Comparison of ENCODE assay signal across 1 cellular context in the genomic region with DNA sequence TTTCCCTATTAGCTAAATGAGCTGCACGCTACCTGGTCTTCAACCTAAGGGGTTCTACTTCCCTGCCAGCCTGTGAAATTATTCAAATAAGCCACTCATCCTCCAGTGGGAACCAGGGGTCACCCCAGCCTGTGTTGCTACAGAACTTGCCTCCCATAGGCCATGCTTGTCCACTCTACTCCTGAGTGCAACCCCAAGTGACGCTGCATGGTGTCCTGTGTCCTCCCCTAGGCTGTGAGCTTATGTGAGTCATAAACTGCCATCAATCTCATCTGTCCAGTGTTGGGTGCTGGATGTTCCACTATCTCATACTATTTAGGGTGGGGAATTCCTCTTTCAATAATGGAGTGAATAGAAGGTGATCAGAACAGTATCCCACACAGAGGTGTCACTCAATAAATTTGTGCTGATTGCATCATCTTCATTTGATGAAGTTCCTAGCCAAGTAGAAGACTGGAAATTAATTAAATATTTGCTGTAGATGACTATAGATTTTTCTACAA.
TF ChIP-seq lines count a peak whose summit lies in the region.

No MANE protein-coding gene starts in this region.

TF ChIP-seq in K562, 482 proteins besides CTCF, POLR2A, EP300 and RAD21 (continued from another document):
- TF ChIP-seq NR2C1 (IDR thresholded peaks at IDR 0.05): peak; percentile 43; the same call in 1 of the 2 replicates
- TF ChIP-seq NR2C1 (tag; IDR thresholded peaks at IDR 0.05): peak; percentile 70
- TF ChIP-seq ZFX (CRISPR knock-in tag; IDR thresholded peaks at IDR 0.05): peak; percentile 65
- peak; percentile 44; the same call in 1 of the 2 replicates for TF ChIP-seq SMAD3 (CRISPR knock-in tag; conservative IDR thresholded peaks at IDR 0.05)
- TF ChIP-seq, protein P1, sequence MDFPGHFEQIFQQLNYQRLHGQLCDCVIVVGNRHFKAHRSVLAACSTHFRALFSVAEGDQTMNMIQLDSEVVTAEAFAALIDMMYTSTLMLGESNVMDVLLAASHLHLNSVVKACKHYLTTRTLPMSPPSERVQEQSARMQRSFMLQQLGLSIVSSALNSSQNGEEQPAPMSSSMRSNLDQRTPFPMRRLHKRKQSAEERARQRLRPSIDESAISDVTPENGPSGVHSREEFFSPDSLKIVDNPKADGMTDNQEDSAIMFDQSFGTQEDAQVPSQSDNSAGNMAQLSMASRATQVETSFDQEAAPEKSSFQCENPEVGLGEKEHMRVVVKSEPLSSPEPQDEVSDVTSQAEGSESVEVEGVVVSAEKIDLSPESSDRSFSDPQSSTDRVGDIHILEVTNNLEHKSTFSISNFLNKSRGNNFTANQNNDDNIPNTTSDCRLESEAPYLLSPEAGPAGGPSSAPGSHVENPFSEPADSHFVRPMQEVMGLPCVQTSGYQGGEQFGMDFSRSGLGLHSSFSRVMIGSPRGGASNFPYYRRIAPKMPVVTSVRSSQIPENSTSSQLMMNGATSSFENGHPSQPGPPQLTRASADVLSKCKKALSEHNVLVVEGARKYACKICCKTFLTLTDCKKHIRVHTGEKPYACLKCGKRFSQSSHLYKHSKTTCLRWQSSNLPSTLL (IDR thresholded peaks at IDR 0.05): no peak
- TF ChIP-seq CBX5 (IDR thresholded peaks at IDR 0.05; ENCODE audit: borderline replicate concordance, low read depth): no peak
- peak; percentile 68; the same call in 1 of the 2 replicates for TF ChIP-seq LEF1 (IDR thresholded peaks at IDR 0.05)
- TF ChIP-seq, protein P2, sequence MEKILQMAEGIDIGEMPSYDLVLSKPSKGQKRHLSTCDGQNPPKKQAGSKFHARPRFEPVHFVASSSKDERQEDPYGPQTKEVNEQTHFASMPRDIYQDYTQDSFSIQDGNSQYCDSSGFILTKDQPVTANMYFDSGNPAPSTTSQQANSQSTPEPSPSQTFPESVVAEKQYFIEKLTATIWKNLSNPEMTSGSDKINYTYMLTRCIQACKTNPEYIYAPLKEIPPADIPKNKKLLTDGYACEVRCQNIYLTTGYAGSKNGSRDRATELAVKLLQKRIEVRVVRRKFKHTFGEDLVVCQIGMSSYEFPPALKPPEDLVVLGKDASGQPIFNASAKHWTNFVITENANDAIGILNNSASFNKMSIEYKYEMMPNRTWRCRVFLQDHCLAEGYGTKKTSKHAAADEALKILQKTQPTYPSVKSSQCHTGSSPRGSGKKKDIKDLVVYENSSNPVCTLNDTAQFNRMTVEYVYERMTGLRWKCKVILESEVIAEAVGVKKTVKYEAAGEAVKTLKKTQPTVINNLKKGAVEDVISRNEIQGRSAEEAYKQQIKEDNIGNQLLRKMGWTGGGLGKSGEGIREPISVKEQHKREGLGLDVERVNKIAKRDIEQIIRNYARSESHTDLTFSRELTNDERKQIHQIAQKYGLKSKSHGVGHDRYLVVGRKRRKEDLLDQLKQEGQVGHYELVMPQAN (IDR thresholded peaks at IDR 0.05; ENCODE audit: borderline replicate concordance): no peak
- peak; percentile 52; the same call in 1 of the 2 replicates for TF ChIP-seq MYC (IDR thresholded peaks at IDR 0.05; ENCODE audit: low read depth, low read length)
- no peak for TF ChIP-seq MYC (CRISPR knock-in tag; IDR thresholded peaks at IDR 0.05; ENCODE audit: borderline replicate concordance, low read depth)
- no peak for TF ChIP-seq FOXA3 (CRISPR knock-in tag; conservative IDR thresholded peaks at IDR 0.05 in 1 of 2, IDR thresholded peaks at IDR 0.05 in 1 of 2)
- no peak for TF ChIP-seq RBM34 (IDR thresholded peaks at IDR 0.05; ENCODE audit: borderline replicate concordance, insufficient read depth, low read length)
- no peak for TF ChIP-seq RAD51 (IDR thresholded peaks at IDR 0.05; ENCODE audit: borderline replicate concordance, low read depth)
- TF ChIP-seq, protein P3, sequence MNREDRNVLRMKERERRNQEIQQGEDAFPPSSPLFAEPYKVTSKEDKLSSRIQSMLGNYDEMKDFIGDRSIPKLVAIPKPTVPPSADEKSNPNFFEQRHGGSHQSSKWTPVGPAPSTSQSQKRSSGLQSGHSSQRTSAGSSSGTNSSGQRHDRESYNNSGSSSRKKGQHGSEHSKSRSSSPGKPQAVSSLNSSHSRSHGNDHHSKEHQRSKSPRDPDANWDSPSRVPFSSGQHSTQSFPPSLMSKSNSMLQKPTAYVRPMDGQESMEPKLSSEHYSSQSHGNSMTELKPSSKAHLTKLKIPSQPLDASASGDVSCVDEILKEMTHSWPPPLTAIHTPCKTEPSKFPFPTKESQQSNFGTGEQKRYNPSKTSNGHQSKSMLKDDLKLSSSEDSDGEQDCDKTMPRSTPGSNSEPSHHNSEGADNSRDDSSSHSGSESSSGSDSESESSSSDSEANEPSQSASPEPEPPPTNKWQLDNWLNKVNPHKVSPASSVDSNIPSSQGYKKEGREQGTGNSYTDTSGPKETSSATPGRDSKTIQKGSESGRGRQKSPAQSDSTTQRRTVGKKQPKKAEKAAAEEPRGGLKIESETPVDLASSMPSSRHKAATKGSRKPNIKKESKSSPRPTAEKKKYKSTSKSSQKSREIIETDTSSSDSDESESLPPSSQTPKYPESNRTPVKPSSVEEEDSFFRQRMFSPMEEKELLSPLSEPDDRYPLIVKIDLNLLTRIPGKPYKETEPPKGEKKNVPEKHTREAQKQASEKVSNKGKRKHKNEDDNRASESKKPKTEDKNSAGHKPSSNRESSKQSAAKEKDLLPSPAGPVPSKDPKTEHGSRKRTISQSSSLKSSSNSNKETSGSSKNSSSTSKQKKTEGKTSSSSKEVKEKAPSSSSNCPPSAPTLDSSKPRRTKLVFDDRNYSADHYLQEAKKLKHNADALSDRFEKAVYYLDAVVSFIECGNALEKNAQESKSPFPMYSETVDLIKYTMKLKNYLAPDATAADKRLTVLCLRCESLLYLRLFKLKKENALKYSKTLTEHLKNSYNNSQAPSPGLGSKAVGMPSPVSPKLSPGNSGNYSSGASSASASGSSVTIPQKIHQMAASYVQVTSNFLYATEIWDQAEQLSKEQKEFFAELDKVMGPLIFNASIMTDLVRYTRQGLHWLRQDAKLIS (CRISPR knock-in tag; IDR thresholded peaks at IDR 0.05): peak; percentile 66; the same call in 1 of the 2 replicates
- TF ChIP-seq STAT5A (IDR thresholded peaks at IDR 0.05; ENCODE audit: borderline replicate concordance, low read length): peak; percentile 25; the same call in 1 of the 2 replicates
- TF ChIP-seq, protein P4, sequence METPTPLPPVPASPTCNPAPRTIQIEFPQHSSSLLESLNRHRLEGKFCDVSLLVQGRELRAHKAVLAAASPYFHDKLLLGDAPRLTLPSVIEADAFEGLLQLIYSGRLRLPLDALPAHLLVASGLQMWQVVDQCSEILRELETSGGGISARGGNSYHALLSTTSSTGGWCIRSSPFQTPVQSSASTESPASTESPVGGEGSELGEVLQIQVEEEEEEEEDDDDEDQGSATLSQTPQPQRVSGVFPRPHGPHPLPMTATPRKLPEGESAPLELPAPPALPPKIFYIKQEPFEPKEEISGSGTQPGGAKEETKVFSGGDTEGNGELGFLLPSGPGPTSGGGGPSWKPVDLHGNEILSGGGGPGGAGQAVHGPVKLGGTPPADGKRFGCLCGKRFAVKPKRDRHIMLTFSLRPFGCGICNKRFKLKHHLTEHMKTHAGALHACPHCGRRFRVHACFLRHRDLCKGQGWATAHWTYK (CRISPR knock-in tag; IDR thresholded peaks at IDR 0.05): peak; percentile 41; the same call in 1 of the 2 replicates
- TF ChIP-seq OTX1 (CRISPR knock-in tag; IDR thresholded peaks at IDR 0.05): no peak
- TF ChIP-seq, protein P5, sequence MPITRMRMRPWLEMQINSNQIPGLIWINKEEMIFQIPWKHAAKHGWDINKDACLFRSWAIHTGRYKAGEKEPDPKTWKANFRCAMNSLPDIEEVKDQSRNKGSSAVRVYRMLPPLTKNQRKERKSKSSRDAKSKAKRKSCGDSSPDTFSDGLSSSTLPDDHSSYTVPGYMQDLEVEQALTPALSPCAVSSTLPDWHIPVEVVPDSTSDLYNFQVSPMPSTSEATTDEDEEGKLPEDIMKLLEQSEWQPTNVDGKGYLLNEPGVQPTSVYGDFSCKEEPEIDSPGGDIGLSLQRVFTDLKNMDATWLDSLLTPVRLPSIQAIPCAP (CRISPR knock-in tag; IDR thresholded peaks at IDR 0.05; ENCODE audit: borderline replicate concordance): no peak
- TF ChIP-seq, protein P6, sequence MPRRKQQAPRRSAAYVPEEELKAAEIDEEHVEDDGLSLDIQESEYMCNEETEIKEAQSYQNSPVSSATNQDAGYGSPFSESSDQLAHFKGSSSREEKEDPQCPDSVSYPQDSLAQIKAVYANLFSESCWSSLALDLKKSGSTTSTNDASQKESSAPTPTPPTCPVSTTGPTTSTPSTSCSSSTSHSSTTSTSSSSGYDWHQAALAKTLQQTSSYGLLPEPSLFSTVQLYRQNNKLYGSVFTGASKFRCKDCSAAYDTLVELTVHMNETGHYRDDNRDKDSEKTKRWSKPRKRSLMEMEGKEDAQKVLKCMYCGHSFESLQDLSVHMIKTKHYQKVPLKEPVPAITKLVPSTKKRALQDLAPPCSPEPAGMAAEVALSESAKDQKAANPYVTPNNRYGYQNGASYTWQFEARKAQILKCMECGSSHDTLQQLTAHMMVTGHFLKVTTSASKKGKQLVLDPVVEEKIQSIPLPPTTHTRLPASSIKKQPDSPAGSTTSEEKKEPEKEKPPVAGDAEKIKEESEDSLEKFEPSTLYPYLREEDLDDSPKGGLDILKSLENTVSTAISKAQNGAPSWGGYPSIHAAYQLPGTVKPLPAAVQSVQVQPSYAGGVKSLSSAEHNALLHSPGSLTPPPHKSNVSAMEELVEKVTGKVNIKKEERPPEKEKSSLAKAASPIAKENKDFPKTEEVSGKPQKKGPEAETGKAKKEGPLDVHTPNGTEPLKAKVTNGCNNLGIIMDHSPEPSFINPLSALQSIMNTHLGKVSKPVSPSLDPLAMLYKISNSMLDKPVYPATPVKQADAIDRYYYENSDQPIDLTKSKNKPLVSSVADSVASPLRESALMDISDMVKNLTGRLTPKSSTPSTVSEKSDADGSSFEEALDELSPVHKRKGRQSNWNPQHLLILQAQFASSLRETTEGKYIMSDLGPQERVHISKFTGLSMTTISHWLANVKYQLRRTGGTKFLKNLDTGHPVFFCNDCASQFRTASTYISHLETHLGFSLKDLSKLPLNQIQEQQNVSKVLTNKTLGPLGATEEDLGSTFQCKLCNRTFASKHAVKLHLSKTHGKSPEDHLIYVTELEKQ (CRISPR knock-in tag; IDR thresholded peaks at IDR 0.05): peak; percentile 20; the same call in 1 of the 2 replicates
- TF ChIP-seq CEBPG (CRISPR knock-in tag; IDR thresholded peaks at IDR 0.05): peak; percentile 75
- TF ChIP-seq CEBPG (tag; conservative IDR thresholded peaks at IDR 0.05 in 1 of 2, IDR thresholded peaks at IDR 0.05 in 1 of 2): peak; percentile 93 to 97
- TF ChIP-seq SIX5 (IDR thresholded peaks at IDR 0.05; ENCODE audit: borderline replicate concordance in 1 of 2, insufficient read depth in 1 of 2, low read depth in 1 of 2, low read length in 2 of 2): no peak
- no peak for TF ChIP-seq KLF16 (IDR thresholded peaks at IDR 0.05)
- TF ChIP-seq, protein P7, sequence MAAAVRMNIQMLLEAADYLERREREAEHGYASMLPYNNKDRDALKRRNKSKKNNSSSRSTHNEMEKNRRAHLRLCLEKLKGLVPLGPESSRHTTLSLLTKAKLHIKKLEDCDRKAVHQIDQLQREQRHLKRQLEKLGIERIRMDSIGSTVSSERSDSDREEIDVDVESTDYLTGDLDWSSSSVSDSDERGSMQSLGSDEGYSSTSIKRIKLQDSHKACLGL (CRISPR knock-in tag; IDR thresholded peaks at IDR 0.05; ENCODE audit: borderline replicate concordance, poor library complexity, severe bottlenecking): no peak
- TF ChIP-seq NCOA2 (IDR thresholded peaks at IDR 0.05; ENCODE audit: partially characterized antibody in 2 of 2): no peak
- TF ChIP-seq ZNF551 (CRISPR knock-in tag; IDR thresholded peaks at IDR 0.05): no peak
- no peak for TF ChIP-seq ZSCAN29 (IDR thresholded peaks at IDR 0.05)
- peak; percentile 86 for TF ChIP-seq SMARCE1 (IDR thresholded peaks at IDR 0.05)
